In genomic region chr12:113359133-113359938, GRCh38 we compare ENCODE assay signal across 8 cellular contexts. TPM values are rescaled to one million over a fixed set of nuclear protein-coding genes. Genes with fewer than 3 reads are reported as not detected.
DNase-seq lines count a peak whose midpoint lies in the region; ATAC-seq, FAIRE-seq and TF ChIP-seq lines count a peak whose summit lies in the region.

No MANE protein-coding gene starts in this region.

- intact Hi-C loops in K562 (cut with micrococcal nuclease) = loop anchor here (2.0 kb wide), 1 partner anchor 47 kb away; no protein-coding TSS in a partner anchor

- no peak for TF ChIP-seq POLR2A in K562 (conservative IDR thresholded peaks at IDR 0.05)

- POLR2A ChIA-PET in K562 (lab: Yijun Ruan, JAX) = interaction anchor here (0.6 kb wide), 1 partner anchor 683 kb away, joined by 3 read pairs; no protein-coding TSS in a partner anchor

- H3K36me3 ChIP-seq in K562 (ENCODE audit: control insufficient read depth, insufficient read depth, low read length) = peaks cover 22% of the 10 kb centered on the region; the same call in 1 of the 3 replicates
- H3K36me3 ChIP-seq in keratinocyte (ENCODE audit: control insufficient read depth in 2 of 2, extremely low read depth in 1 of 2, insufficient read depth in 2 of 2, low read length in 2 of 2) = no peaks in the 10 kb centered on the region
- H3K36me3 ChIP-seq in small intestine (ENCODE audit: control insufficient read depth in 2 of 2, insufficient read depth in 2 of 2, low read length in 2 of 2) = no peaks in the 10 kb centered on the region

- CTCF ChIA-PET in K562 (lab: Yijun Ruan, JAX; ENCODE audit: low intra/inter-chr PET ratio) = interaction anchor here (1.1 kb wide), 1 partner anchor 47 kb away, joined by 6 read pairs; no protein-coding TSS in a partner anchor

- peak overlapping the region; percentile 75 to 96 for H3K9ac ChIP-seq in K562 (ENCODE audit: insufficient read depth in 1 of 2, low read depth in 2 of 2, low read length in 2 of 2)
- H3K9ac ChIP-seq in keratinocyte (ENCODE audit: control insufficient read depth, extremely low read depth, insufficient read depth, low read length) = peak overlapping the region; percentile 72

- peaks cover 27% of the 10 kb centered on the region for H3K79me2 ChIP-seq in K562 (ENCODE audit: control insufficient read depth, insufficient read depth, low read length)
- peaks cover 11% of the 10 kb centered on the region for H3K79me2 ChIP-seq in keratinocyte (ENCODE audit: control insufficient read depth, insufficient read depth, low read length)

- TF ChIP-seq EP300 in K562 (IDR thresholded peaks at IDR 0.05; ENCODE audit: low read length) = no peak

- H2AFZ ChIP-seq in K562 (ENCODE audit: low read depth, low read length) (peak overlapping the region; percentile 93), keratinocyte (ENCODE audit: control insufficient read depth, low read length) (peak overlapping the region; percentile 77)

- H3K9me1 ChIP-seq in K562 (ENCODE audit: control insufficient read depth, insufficient read depth, low read length) (no peaks in the 10 kb centered on the region), keratinocyte (ENCODE audit: control insufficient read depth, extremely low read depth, insufficient read depth, low read length) (no peaks in the 10 kb centered on the region)

- H3K4me3 ChIP-seq in Jurkat, Clone E6-1 (ENCODE audit: low read length) = peak overlapping the region; percentile 78
- peak overlapping the region; percentile 96 for H3K4me3 ChIP-seq in K562
- peak overlapping the region; percentile 71 to 95 (median 74) for H3K4me3 ChIP-seq in keratinocyte (ENCODE audit: control insufficient read depth in 2 of 3, extremely low read depth in 1 of 3, insufficient read depth in 2 of 3, low read depth in 1 of 3, low read length in 3 of 3)
- peak overlapping the region; percentile 84 to 87 for H3K4me3 ChIP-seq in small intestine (ENCODE audit: low read depth in 1 of 2, low read length in 2 of 2)

- H3K4me2 ChIP-seq in K562 (ENCODE audit: insufficient read depth, low read length) (peak overlapping the region; percentile 91), keratinocyte (ENCODE audit: control insufficient read depth, extremely low read depth, insufficient read depth, low read depth, low read length) (peak overlapping the region; percentile 94)

- ATAC-seq in K562 = no peak

- dilution Hi-C loops in keratinocyte (cut with MboI; ENCODE audit: extremely low pct_ligation_motif_present, low sequenced_read_pairs) = no loop called here

- H3K9me3 ChIP-seq in K562 (replicated peaks; ENCODE audit: control insufficient read depth, insufficient read depth, low read depth, low read length) (no peaks in the 10 kb centered on the region), keratinocyte (ENCODE audit: control insufficient read depth, low read depth, low read length) (no peaks in the 10 kb centered on the region), small intestine (ENCODE audit: control insufficient read depth, low read depth) (no peaks in the 10 kb centered on the region)

- peaks cover 21 to 35% of the 10 kb centered on the region in 2 experiments for H3K4me1 ChIP-seq in K562 (replicated peaks in 1 of 2; ENCODE audit: control insufficient read depth in 2 of 2, insufficient read depth in 2 of 2, low read length in 2 of 2)
- peaks cover 8% of the 10 kb centered on the region for H3K4me1 ChIP-seq in keratinocyte (ENCODE audit: control insufficient read depth, extremely low read depth, insufficient read depth, low read length)
- no peaks in the 10 kb centered on the region for H3K4me1 ChIP-seq in small intestine (ENCODE audit: control insufficient read depth in 2 of 2, insufficient read depth in 1 of 2, low read depth in 1 of 2, low read length in 1 of 2)

- FAIRE-seq in K562 (lab: Jason Lieb, UNC) (peak; percentile 37), keratinocyte (lab: Jason Lieb, UNC) (no peak), small intestine (lab: Jason Lieb, UNC) (no peak)

- BruUV-seq in K562 (replicated peaks; lab: Mats Ljungman, UMichigan) = no TSS peak

- WGBS in K562 (ENCODE audit: insufficient coverage, low coverage, missing lambda C conversion rate) = 23% methylated on average over 11 of the region's 11 CpGs
- WGBS in small intestine, 3 donors = 39 to 43% (median 41%) methylated on average over 11 of the region's 11 CpGs

- H4K20me1 ChIP-seq in K562 (replicated peaks; ENCODE audit: control insufficient read depth, insufficient read depth, low read length) = peaks cover 11% of the 10 kb centered on the region
- no peaks in the 10 kb centered on the region for H4K20me1 ChIP-seq in keratinocyte (ENCODE audit: control insufficient read depth, extremely low read depth, insufficient read depth, low read length)

- DNase-seq in EH (ENCODE audit: low read depth) (peak; percentile 57), K562 (ENCODE audit: extremely low read depth in 1 of 4, low spot score in 3 of 4) (no peak), keratinocyte (ENCODE audit: low read depth, low spot score) (no peak), small intestine (no peak), mesenteric fat pad (ENCODE audit: low spot score) (no peak), glomerular visceral epithelial cell (ENCODE audit: extremely low spot score) (no peak), NOMO-1 treated with dmso at 0.1 percent for 144 hours (lab: John Stamatoyannopoulos, UW; ENCODE audit: unreplicated experiment) (no peak)
- DNase-seq in Jurkat, Clone E6-1 (ENCODE audit: low read depth, low spot score) = no peak

- H3K27me3 ChIP-seq in K562 (ENCODE audit: control insufficient read depth in 2 of 2, insufficient read depth in 2 of 2, low read length in 2 of 2) (no peaks in the 10 kb centered on the region), keratinocyte (ENCODE audit: control insufficient read depth, extremely low read depth, insufficient read depth, low read length) (no peaks in the 10 kb centered on the region), small intestine (ENCODE audit: control insufficient read depth in 2 of 2, insufficient read depth in 2 of 2, low read length in 2 of 2) (no peaks in the 10 kb centered on the region)

- TF ChIP-seq CTCF in K562 (IDR thresholded peaks at IDR 0.05 in 2 of 3, conservative IDR thresholded peaks at IDR 0.05 in 1 of 3; ENCODE audit: insufficient read depth in 2 of 3, low read depth in 1 of 3, low read length in 3 of 3) = no peak
- no peak for TF ChIP-seq CTCF in keratinocyte (optimal IDR thresholded peaks at IDR 0.05 in 1 of 3, IDR thresholded peaks at IDR 0.05 in 1 of 3, conservative IDR thresholded peaks at IDR 0.05 in 1 of 3; ENCODE audit: extremely low read depth in 1 of 3, insufficient read depth in 2 of 3, low read length in 3 of 3)

- H3K27ac ChIP-seq in K562 (ENCODE audit: extremely low read depth, low read depth, low read length) (peak overlapping the region; percentile 84), keratinocyte (ENCODE audit: control insufficient read depth, insufficient read depth, low read length) (peak overlapping the region; percentile 29), small intestine (ENCODE audit: low read depth in 1 of 2, low read length in 1 of 2) (peak overlapping the region in 1 of 2 donors; percentile 87)

- TF ChIP-seq RAD21 in K562 (CRISPR knock-in tag; conservative IDR thresholded peaks at IDR 0.05 in 1 of 2, IDR thresholded peaks at IDR 0.05 in 1 of 2) = no peak

- in situ Hi-C loops in K562 (cut with MboI) = no loop called here

RNA-seq across cellular contexts. Expression of gene PLBD2, which starts 0.9 kb away (rescaled TPM):
- polyA plus RNA-seq in Jurkat, Clone E6-1 (2012; ENCODE audit: insufficient read depth, insufficient read length) = 9.0 TPM
- total RNA-seq in K562 (2011; cell fraction: chromatin; rRNA removed; ENCODE audit: low replicate concordance) = 26.2 and 43.8 TPM in 2 replicates
- 42.6 and 46.5 TPM in 2 replicates for total RNA-seq in K562 (2011; cell fraction: nucleolus; rRNA removed)
- total RNA-seq in K562 (2011; cell fraction: nucleoplasm; rRNA removed) = 41.1 and 61.7 TPM in 2 replicates
- total RNA-seq in K562 (2014; rRNA removed) (7.2 and 9.1 TPM in 2 replicates), K562 (2014; rRNA removed; fragmentation: Illumina TruSeq; extraction: Trizol) (1.3 and 2.4 TPM in 2 replicates), K562 (2015; rRNA removed; fragmentation: Illumina TruSeq; extraction: Trizol) (4.1 and 4.4 TPM in 2 replicates), K562 (2021) (33.1 and 37.4 TPM in 2 replicates), mesenteric fat pad (62.9 TPM)
- polyA plus RNA-seq in K562 (2011; rRNA removed) (5.5 and 7.8 TPM in 2 replicates), K562 (2014; fragmentation: Illumina TruSeq; extraction: Trizol) (31.3 and 33.7 TPM in 2 replicates), K562 (2014; fragmentation: Nextera tagmentation; extraction: Ambion mirVana) (1 to 10 TPM; 5.0 to 6.0 TPM), K562 (2014; rRNA removed) (16.4 and 17.6 TPM in 2 replicates), keratinocyte (6.4 to 12.9 TPM (median 10.8 TPM) in 3 replicates), small intestine (10 to 100 TPM in 1 of 3 donors, 1 to 10 TPM in 2; 2.2 to 10.7 (median 2.7) TPM)
- 11.4 and 15.3 TPM in 2 replicates for polyA plus RNA-seq in K562 (2011; cell fraction: cytosol; rRNA removed)
- 8.5 and 11.2 TPM in 2 replicates for polyA plus RNA-seq in K562 (2011; cell fraction: nucleus; rRNA removed)
- 18.7 and 28.0 TPM in 2 replicates for polyA plus RNA-seq in K562 (2012)
- polyA minus RNA-seq in K562 (2011; rRNA and poly(A)+ RNA removed) = 7.4 and 11.0 TPM in 2 replicates
- 21.5 and 26.5 TPM in 2 replicates for polyA minus RNA-seq in K562 (2011; cell fraction: cytosol; rRNA and poly(A)+ RNA removed)
- 6.9 and 7.3 TPM in 2 replicates for polyA minus RNA-seq in K562 (2011; cell fraction: nucleus; rRNA and poly(A)+ RNA removed)
- polyA plus RNA-seq in keratinocyte (2011; ENCODE audit: low read depth) = 4.9 TPM
- polyA plus RNA-seq in keratinocyte (2011; cell fraction: cytosol; rRNA removed) = 8.4 and 14.5 TPM in 2 replicates
- polyA plus RNA-seq in keratinocyte (2011; cell fraction: nucleus; rRNA removed) = 52.6 and 56.5 TPM in 2 replicates
- 14.5 and 32.7 TPM in 2 replicates for polyA plus RNA-seq in keratinocyte (2012; ENCODE audit: low replicate concordance)
- 19.2 to 64.9 TPM (median 19.6 TPM) in 3 replicates for polyA minus RNA-seq in keratinocyte
- 34.5 TPM for polyA minus RNA-seq in keratinocyte (2011; cell fraction: cytosol; rRNA and poly(A)+ RNA removed)
- polyA minus RNA-seq in keratinocyte (2011; cell fraction: nucleus; rRNA and poly(A)+ RNA removed) = 60.8 and 67.2 TPM in 2 replicates

RNA-seq across cellular contexts. Expression of gene SLC8B1, which starts 24.4 kb away (rescaled TPM):
- polyA plus RNA-seq in Jurkat, Clone E6-1 (2012; ENCODE audit: insufficient read depth, insufficient read length) = 22.7 TPM
- 58.8 and 108 TPM in 2 replicates for total RNA-seq in K562 (2011; cell fraction: chromatin; rRNA removed; ENCODE audit: low replicate concordance)
- total RNA-seq in K562 (2011; cell fraction: nucleolus; rRNA removed) = 66.5 and 71.5 TPM in 2 replicates
- 58.5 and 61.2 TPM in 2 replicates for total RNA-seq in K562 (2011; cell fraction: nucleoplasm; rRNA removed)
- total RNA-seq in K562 (2014; rRNA removed) = 18.5 and 26.3 TPM in 2 replicates
- 12.6 and 18.1 TPM in 2 replicates for total RNA-seq in K562 (2014; rRNA removed; fragmentation: Illumina TruSeq; extraction: Trizol)
- total RNA-seq in K562 (2015; rRNA removed; fragmentation: Illumina TruSeq; extraction: Trizol) = 21.0 and 21.2 TPM in 2 replicates
- 31.8 and 34.1 TPM in 2 replicates for total RNA-seq in K562 (2021)
- polyA plus RNA-seq in K562 (2011; rRNA removed) = 18.2 and 25.0 TPM in 2 replicates
- 35.8 and 50.0 TPM in 2 replicates for polyA plus RNA-seq in K562 (2011; cell fraction: cytosol; rRNA removed)
- 70.2 and 99.8 TPM in 2 replicates for polyA plus RNA-seq in K562 (2011; cell fraction: nucleus; rRNA removed)
- 20.5 and 24.5 TPM in 2 replicates for polyA plus RNA-seq in K562 (2012)
- 23.0 and 24.1 TPM in 2 replicates for polyA plus RNA-seq in K562 (2014; fragmentation: Illumina TruSeq; extraction: Trizol)
- polyA plus RNA-seq in K562 (2014; fragmentation: Nextera tagmentation; extraction: Ambion mirVana) = under 1 TPM; 0.86 to 0.87 TPM
- 25.2 and 26.5 TPM in 2 replicates for polyA plus RNA-seq in K562 (2014; rRNA removed)
- 19.1 and 29.2 TPM in 2 replicates for polyA minus RNA-seq in K562 (2011; rRNA and poly(A)+ RNA removed)
- polyA minus RNA-seq in K562 (2011; cell fraction: cytosol; rRNA and poly(A)+ RNA removed) = 18.6 and 20.4 TPM in 2 replicates
- 27.6 and 36.0 TPM in 2 replicates for polyA minus RNA-seq in K562 (2011; cell fraction: nucleus; rRNA and poly(A)+ RNA removed)
- 8.0 to 14.6 TPM (median 8.8 TPM) in 3 replicates for polyA plus RNA-seq in keratinocyte
- 12.3 TPM for polyA plus RNA-seq in keratinocyte (2011; ENCODE audit: low read depth)
- polyA plus RNA-seq in keratinocyte (2011; cell fraction: cytosol; rRNA removed) = 4.8 and 6.2 TPM in 2 replicates
- polyA plus RNA-seq in keratinocyte (2011; cell fraction: nucleus; rRNA removed) = 29.3 and 33.4 TPM in 2 replicates
- polyA plus RNA-seq in keratinocyte (2012; ENCODE audit: low replicate concordance) = 8.4 and 12.9 TPM in 2 replicates
- polyA minus RNA-seq in keratinocyte = 20.9 to 40.4 TPM (median 30.6 TPM) in 3 replicates
- 11.9 TPM for polyA minus RNA-seq in keratinocyte (2011; cell fraction: cytosol; rRNA and poly(A)+ RNA removed)
- polyA minus RNA-seq in keratinocyte (2011; cell fraction: nucleus; rRNA and poly(A)+ RNA removed) = 17.9 and 30.6 TPM in 2 replicates
- 10 to 100 TPM; 19.5 to 39.6 (median 34.0) TPM for polyA plus RNA-seq in small intestine
- 28.5 TPM for total RNA-seq in mesenteric fat pad

RNA-seq across cellular contexts. Expression of gene SDS, which starts 44.4 kb away (rescaled TPM):
- not detected for polyA plus RNA-seq in Jurkat, Clone E6-1 (2012; ENCODE audit: insufficient read depth, insufficient read length)
- not detected in 2 replicates for total RNA-seq in K562 (2011; cell fraction: chromatin; rRNA removed; ENCODE audit: low replicate concordance)
- not detected in 2 replicates for total RNA-seq in K562 (2011; cell fraction: nucleolus; rRNA removed)
- total RNA-seq in K562 (2011; cell fraction: nucleoplasm; rRNA removed) = not detected in 2 replicates
- total RNA-seq in K562 (2014; rRNA removed) (0.24 TPM in 1 of 2 replicates, not detected in the other), K562 (2014; rRNA removed; fragmentation: Illumina TruSeq; extraction: Trizol) (0.07 TPM in 1 of 2 replicates, not detected in the other), K562 (2015; rRNA removed; fragmentation: Illumina TruSeq; extraction: Trizol) (0.60 and 1.1 TPM in 2 replicates), K562 (2021) (0.18 and 0.22 TPM in 2 replicates), mesenteric fat pad (4.3 TPM)
- polyA plus RNA-seq in K562 (2011; rRNA removed) (0.07 TPM in 1 of 2 replicates, not detected in the other), K562 (2014; fragmentation: Illumina TruSeq; extraction: Trizol) (0.09 and 0.10 TPM in 2 replicates), K562 (2014; fragmentation: Nextera tagmentation; extraction: Ambion mirVana) (under 1 TPM; 0.07 to 0.23 TPM), K562 (2014; rRNA removed) (0.15 and 0.30 TPM in 2 replicates), keratinocyte (not detected in 3 replicates), small intestine (1 to 10 TPM in 2 of 3 donors, not detected in 1; 1.3 to 3.8 TPM)
- 0.10 TPM in 1 of 2 replicates, not detected in the other for polyA plus RNA-seq in K562 (2011; cell fraction: cytosol; rRNA removed)
- polyA plus RNA-seq in K562 (2011; cell fraction: nucleus; rRNA removed) = 0.48 TPM in 1 of 2 replicates, not detected in the other
- polyA plus RNA-seq in K562 (2012) = 0.22 and 0.34 TPM in 2 replicates
- polyA minus RNA-seq in K562 (2011; rRNA and poly(A)+ RNA removed) = not detected in 2 replicates
- polyA minus RNA-seq in K562 (2011; cell fraction: cytosol; rRNA and poly(A)+ RNA removed) = not detected in 2 replicates
- not detected in 2 replicates for polyA minus RNA-seq in K562 (2011; cell fraction: nucleus; rRNA and poly(A)+ RNA removed)
- polyA plus RNA-seq in keratinocyte (2011; ENCODE audit: low read depth) = not detected
- not detected in 2 replicates for polyA plus RNA-seq in keratinocyte (2011; cell fraction: cytosol; rRNA removed)
- not detected in 2 replicates for polyA plus RNA-seq in keratinocyte (2011; cell fraction: nucleus; rRNA removed)
- polyA plus RNA-seq in keratinocyte (2012; ENCODE audit: low replicate concordance) = 0.11 TPM in 1 of 2 replicates, not detected in the other
- not detected in 3 replicates for polyA minus RNA-seq in keratinocyte
- polyA minus RNA-seq in keratinocyte (2011; cell fraction: cytosol; rRNA and poly(A)+ RNA removed) = not detected
- polyA minus RNA-seq in keratinocyte (2011; cell fraction: nucleus; rRNA and poly(A)+ RNA removed) = not detected in 2 replicates
